ENCODE assay signal across 24 cellular contexts in genomic region chr1:41041866-41042265, GRCh38. TPM values are rescaled to one million over a fixed set of nuclear protein-coding genes. Genes with fewer than 3 reads are reported as not detected.
DNase-seq lines count a peak whose midpoint lies in the region; ATAC-seq and TF ChIP-seq lines count a peak whose summit lies in the region.
"Had no signal": no experiment of that assay in that cellular context is flagged by ENCODE, and none has a peak within 500 bp of the region (broad histone marks: within the 10 kb centered on the region; RNA-seq: fewer than 3 reads in every experiment).

No MANE protein-coding gene starts in this region.

- H3K4me1 ChIP-seq in psoas muscle: peaks cover 24% of the 10 kb centered on the region
- H3K4me1 ChIP-seq: colonic mucosa had no signal

- peaks cover 20% of the 10 kb centered on the region for H3K36me3 Mint-ChIP-seq in activated CD4-positive, alpha-beta memory T cell treated with anti-CD3 and anti-CD28 coated beads, Interleukin-2, amount 10 ng/mL, durations not matched to agents 7 days and 5 days (ENCODE audit: low read depth)
- peaks cover 18% of the 10 kb centered on the region for H3K36me3 Mint-ChIP-seq in activated CD4-positive, alpha-beta memory T cell treated with anti-CD3 and anti-CD28 coated beads for 36 hours

- no peak overlapping the region for H3K4me3 Mint-ChIP-seq in activated CD4-positive, alpha-beta memory T cell treated with anti-CD3 and anti-CD28 coated beads, Interleukin-2, amount 10 ng/mL, durations not matched to agents 7 days and 5 days
- no peak overlapping the region for H3K4me3 Mint-ChIP-seq in activated CD4-positive, alpha-beta memory T cell treated with anti-CD3 and anti-CD28 coated beads for 36 hours
- H3K4me3 Mint-ChIP-seq: activated CD4-positive, alpha-beta T cell treated with anti-CD3 and anti-CD28 coated beads, Interleukin-2, amount 10 ng/mL, durations not matched to agents 24 days and 14 days; CD8-positive, alpha-beta memory T cell; effector memory CD8-positive, alpha-beta T cell; T-cell had no signal

- WGBS in psoas muscle, 3 donors: 84 to 88% (median 86%) methylated on average over 2 of the region's 2 CpGs

- CTCF ChIA-PET in activated CD4-positive, alpha-beta memory T cell treated with anti-CD3 and anti-CD28 coated beads, Interleukin-2, amount 10 ng/mL, durations not matched to agents 7 days and 5 days (lab: Charles Lee): no interaction called here
- CTCF ChIA-PET in activated CD4-positive, alpha-beta memory T cell treated with anti-CD3 and anti-CD28 coated beads for 36 hours (lab: Charles Lee): no interaction called here

- peaks cover 16% of the 10 kb centered on the region for H3K4me1 Mint-ChIP-seq in activated CD4-positive, alpha-beta memory T cell treated with anti-CD3 and anti-CD28 coated beads, Interleukin-2, amount 10 ng/mL, durations not matched to agents 7 days and 5 days
- H3K4me1 Mint-ChIP-seq in activated CD4-positive, alpha-beta memory T cell treated with anti-CD3 and anti-CD28 coated beads for 36 hours (ENCODE audit: low read depth): peaks cover 4% of the 10 kb centered on the region

- peak overlapping the region; percentile 31 for H3K27ac Mint-ChIP-seq in activated CD4-positive, alpha-beta memory T cell treated with anti-CD3 and anti-CD28 coated beads, Interleukin-2, amount 10 ng/mL, durations not matched to agents 7 days and 5 days
- no peak overlapping the region for H3K27ac Mint-ChIP-seq in activated CD4-positive, alpha-beta memory T cell treated with anti-CD3 and anti-CD28 coated beads for 36 hours
- H3K27ac Mint-ChIP-seq: effector memory CD8-positive, alpha-beta T cell; T-cell had no signal

- no peak overlapping the region for H3K27ac ChIP-seq in psoas muscle
- H3K27ac ChIP-seq: brain microvascular endothelial cell, colonic mucosa, esophagus squamous epithelium had no signal

- TF ChIP-seq CTCF in psoas muscle (IDR thresholded peaks at IDR 0.05): no peak

- H3K9me3 Mint-ChIP-seq in activated CD4-positive, alpha-beta memory T cell treated with anti-CD3 and anti-CD28 coated beads, Interleukin-2, amount 10 ng/mL, durations not matched to agents 7 days and 5 days: no peaks in the 10 kb centered on the region
- no peaks in the 10 kb centered on the region for H3K9me3 Mint-ChIP-seq in activated CD4-positive, alpha-beta memory T cell treated with anti-CD3 and anti-CD28 coated beads for 36 hours
- H3K9me3 Mint-ChIP-seq: activated CD4-positive, alpha-beta T cell treated with anti-CD3 and anti-CD28 coated beads, Interleukin-2, amount 10 ng/mL, durations not matched to agents 24 days and 14 days; CD8-positive, alpha-beta memory T cell; effector memory CD8-positive, alpha-beta T cell; T-cell had no signal

- H3K27me3 Mint-ChIP-seq in activated CD4-positive, alpha-beta memory T cell treated with anti-CD3 and anti-CD28 coated beads, Interleukin-2, amount 10 ng/mL, durations not matched to agents 7 days and 5 days: no peaks in the 10 kb centered on the region
- no peaks in the 10 kb centered on the region for H3K27me3 Mint-ChIP-seq in activated CD4-positive, alpha-beta memory T cell treated with anti-CD3 and anti-CD28 coated beads for 36 hours
- H3K27me3 Mint-ChIP-seq: activated CD4-positive, alpha-beta T cell treated with anti-CD3 and anti-CD28 coated beads, Interleukin-2, amount 10 ng/mL, durations not matched to agents 24 days and 14 days; effector memory CD8-positive, alpha-beta T cell; T-cell had no signal

- DNase-seq in activated CD4-positive, alpha-beta memory T cell treated with anti-CD3 and anti-CD28 coated beads, Interleukin-2, amount 10 ng/mL, durations not matched to agents 7 days and 5 days: no peak
- no peak for DNase-seq in activated CD4-positive, alpha-beta memory T cell treated with anti-CD3 and anti-CD28 coated beads for 36 hours
- DNase-seq in SKM-1 treated with dmso at 0.1 percent for 144 hours (lab: John Stamatoyannopoulos, UW; ENCODE audit: unreplicated experiment): peak; percentile 77
- DNase-seq in fibroblast of gingiva (ENCODE audit: low read depth): peak; percentile 17
- no peak for DNase-seq in psoas muscle
- no peak for DNase-seq in NCI-H1105 (lab: John Stamatoyannopoulos, UW)
- DNase-seq: 8988T; activated CD4-positive, alpha-beta T cell treated with anti-CD3 and anti-CD28 coated beads, Interleukin-2, amount 10 ng/mL, durations not matched to agents 24 days and 14 days; activated CD8-positive, alpha-beta memory T cell treated with anti-CD3 and anti-CD28 coated beads, Interleukin-2, amount 50 U/mL, for 4 hours; brain microvascular endothelial cell; CD8-positive, alpha-beta memory T cell; colonic mucosa; DMS153; effector memory CD8-positive, alpha-beta T cell; esophagus squamous epithelium; MG63; NCI-H187; NCI-H526; substantia nigra; T-cell had no signal

- no peaks in the 10 kb centered on the region for H3K9me3 ChIP-seq in psoas muscle
- H3K9me3 ChIP-seq: colonic mucosa, esophagus squamous epithelium, MG63 had no signal

- ATAC-seq in psoas muscle (peak in 3 of 4 donors; percentile 23 to 50 (median 29)), HG03521 (IDR thresholded peaks at IDR 0.05; ENCODE audit: unreplicated experiment) (no peak), HG02870 (IDR thresholded peaks at IDR 0.05; ENCODE audit: unreplicated experiment) (no peak)
- ATAC-seq: effector memory CD8-positive, alpha-beta T cell; T-cell had no signal

- H3K27me3 ChIP-seq in psoas muscle (ENCODE audit: insufficient read depth in 3 of 3, low read length in 2 of 3): no peaks in the 10 kb centered on the region
- H3K27me3 ChIP-seq: brain microvascular endothelial cell, colonic mucosa, esophagus squamous epithelium, MG63 had no signal

- H3K36me3 ChIP-seq in psoas muscle (ENCODE audit: insufficient read depth in 1 of 2, low read depth in 1 of 2): peaks cover 5 to 51% of the 10 kb centered on the region in 2 donors
- H3K36me3 ChIP-seq: colonic mucosa had no signal

- intact Hi-C loops in activated CD4-positive, alpha-beta memory T cell treated with anti-CD3 and anti-CD28 coated beads for 36 hours (cut with micrococcal nuclease): no loop called here
- intact Hi-C loops in psoas muscle (cut with DNase I): loop anchor here in 1 of 2 donors (10.0 kb wide), 1 partner anchor 73 kb away; no protein-coding TSS in a partner anchor

- POLR2A ChIA-PET in activated CD4-positive, alpha-beta memory T cell treated with anti-CD3 and anti-CD28 coated beads, Interleukin-2, amount 10 ng/mL, durations not matched to agents 7 days and 5 days (lab: Charles Lee): no interaction called here
- POLR2A ChIA-PET in activated CD4-positive, alpha-beta memory T cell treated with anti-CD3 and anti-CD28 coated beads for 36 hours (lab: Charles Lee): no interaction called here

- H3K4me3 ChIP-seq in psoas muscle: no peak overlapping the region
- H3K4me3 ChIP-seq: colonic mucosa, esophagus squamous epithelium, lung, MG63 had no signal

RNA-seq across cellular contexts. Expression of gene SLFNL1, which starts 20.3 kb away (rescaled TPM):
- under 1 TPM; 0.18 to 0.33 TPM for total RNA-seq in activated CD4-positive, alpha-beta memory T cell treated with anti-CD3 and anti-CD28 coated beads, Interleukin-2, amount 10 ng/mL, durations not matched to agents 7 days and 5 days
- under 1 TPM in 1 of 2 experiments, not detected in 1; 0.07 TPM for total RNA-seq in activated CD4-positive, alpha-beta memory T cell treated with anti-CD3 and anti-CD28 coated beads for 36 hours
- under 1 TPM; 0.15 to 0.23 (median 0.17) TPM for total RNA-seq in psoas muscle
- polyA plus RNA-seq in psoas muscle: under 1 TPM; 0.13 to 0.58 (median 0.17) TPM
- total RNA-seq: kidney epithelial cell had no signal

Comparison
In these comparisons a context has a peak if more than half of its experiments do, and no peak if none do; other contexts are left out.
1. DNase-seq: peak in SKM-1 treated with dmso at 0.1 percent for 144 hours (single experiment) and fibroblast of gingiva (single experiment); none in activated CD4-positive, alpha-beta memory T cell treated with anti-CD3 and anti-CD28 coated beads, Interleukin-2, amount 10 ng/mL, durations not matched to agents 7 days and 5 days (single experiment), activated CD4-positive, alpha-beta memory T cell treated with anti-CD3 and anti-CD28 coated beads for 36 hours (single experiment), psoas muscle (0 of 2) and NCI-H1105 (single experiment).
2. ATAC-seq: peak in psoas muscle (3 of 4); none in HG03521 (single experiment) and HG02870 (single experiment).